Comparison of ENCODE assay signal across 14 cellular contexts in the genomic region with DNA sequence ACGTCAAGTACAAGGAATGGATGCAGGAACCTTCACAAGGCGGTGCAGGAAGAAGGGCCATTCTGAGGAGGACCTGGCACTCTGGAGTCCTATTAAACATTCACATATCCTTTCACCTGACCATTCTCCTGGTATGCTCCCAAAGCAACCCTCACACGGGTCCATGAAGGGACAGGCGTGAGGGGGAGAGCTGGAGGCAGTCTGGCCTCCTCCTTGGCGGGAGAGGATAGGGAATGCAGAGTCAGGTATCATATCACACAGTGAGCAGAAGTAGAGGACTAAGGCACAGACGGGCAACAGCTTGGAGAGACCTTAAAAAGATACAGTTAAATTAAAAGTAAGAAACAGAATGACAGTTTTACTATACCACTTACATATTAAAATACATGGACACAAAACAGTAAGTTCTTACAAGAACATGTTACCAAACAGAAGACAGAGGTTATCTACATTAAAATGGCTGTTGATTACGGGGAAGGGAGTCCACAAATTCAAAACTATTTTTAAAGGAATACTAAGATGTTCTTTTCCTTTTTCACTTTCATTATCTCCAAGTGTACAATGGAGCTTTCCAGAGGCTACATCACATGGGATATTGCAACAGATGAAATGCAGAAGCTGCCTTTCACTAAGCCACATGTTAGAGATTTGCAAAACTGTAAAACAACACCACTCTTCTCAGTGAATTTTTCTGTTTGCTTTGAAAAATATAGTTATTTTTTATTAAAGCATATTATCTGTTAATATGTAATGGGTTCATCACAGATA. TPM values are rescaled to one million over a fixed set of nuclear protein-coding genes. Genes with fewer than 3 reads are reported as not detected.
DNase-seq lines count a peak whose midpoint lies in the region; ATAC-seq lines count a peak whose summit lies in the region.
"Had no signal": no experiment of that assay in that cellular context is flagged by ENCODE, and none has a peak within 500 bp of the region (broad histone marks: within the 10 kb centered on the region; RNA-seq: fewer than 3 reads in every experiment).

No MANE protein-coding gene starts in this region.

- H3K27ac Mint-ChIP-seq in activated CD4-positive, alpha-beta T cell treated with anti-CD3 and anti-CD28 coated beads for 36 hours: peak overlapping the region; percentile 38
- H3K27ac Mint-ChIP-seq in activated CD4-positive, alpha-beta T cell treated with anti-CD3 and anti-CD28 coated beads, Interleukin-2, amount 10 ng/mL, durations not matched to agents 24 days and 14 days: no peak overlapping the region
- H3K27ac Mint-ChIP-seq in activated T-helper 1 cell treated with anti-CD3 and anti-CD28 coated beads, Interleukin-12 subunit alpha, Interleukin-12 subunit beta, Interleukin-2, Interleukin-4 antibody, amounts not matched to agents 30 ng/mL and 10 ng/mL and 1 ng/mL, durations not matched to agents 14 hours and 24 hours and 36 hours: peak overlapping the region; percentile 22

- H3K36me3 Mint-ChIP-seq in activated CD4-positive, alpha-beta T cell treated with anti-CD3 and anti-CD28 coated beads for 36 hours (ENCODE audit: low read depth): peaks cover 59% of the 10 kb centered on the region
- H3K36me3 Mint-ChIP-seq in activated CD4-positive, alpha-beta T cell treated with anti-CD3 and anti-CD28 coated beads, Interleukin-2, amount 10 ng/mL, durations not matched to agents 24 days and 14 days (ENCODE audit: low read depth): peaks cover 50% of the 10 kb centered on the region
- H3K36me3 Mint-ChIP-seq in activated T-helper 1 cell treated with anti-CD3 and anti-CD28 coated beads, Interleukin-12 subunit alpha, Interleukin-12 subunit beta, Interleukin-2, Interleukin-4 antibody, amounts not matched to agents 30 ng/mL and 10 ng/mL and 1 ng/mL, durations not matched to agents 14 hours and 24 hours and 36 hours (ENCODE audit: low read depth): peaks cover 44% of the 10 kb centered on the region

- H3K4me3 Mint-ChIP-seq in activated CD4-positive, alpha-beta T cell treated with anti-CD3 and anti-CD28 coated beads for 36 hours: no peak overlapping the region
- no peak overlapping the region for H3K4me3 Mint-ChIP-seq in activated CD4-positive, alpha-beta T cell treated with anti-CD3 and anti-CD28 coated beads, Interleukin-2, amount 10 ng/mL, durations not matched to agents 24 days and 14 days
- no peak overlapping the region for H3K4me3 Mint-ChIP-seq in activated T-helper 1 cell treated with anti-CD3 and anti-CD28 coated beads, Interleukin-12 subunit alpha, Interleukin-12 subunit beta, Interleukin-2, Interleukin-4 antibody, amounts not matched to agents 30 ng/mL and 10 ng/mL and 1 ng/mL, durations not matched to agents 14 hours and 24 hours and 36 hours

- peak overlapping the region; percentile 43 for H3K27ac ChIP-seq in substantia nigra (ENCODE audit: low read depth, low read length, poor library complexity, severe bottlenecking)
- H3K27ac ChIP-seq: A549, brain microvascular endothelial cell had no signal

- CTCF ChIA-PET in activated CD4-positive, alpha-beta T cell treated with anti-CD3 and anti-CD28 coated beads for 36 hours (lab: Charles Lee): no interaction called here

- H3K4me1 Mint-ChIP-seq in activated CD4-positive, alpha-beta T cell treated with anti-CD3 and anti-CD28 coated beads for 36 hours: peaks cover 59% of the 10 kb centered on the region
- peaks cover 43% of the 10 kb centered on the region for H3K4me1 Mint-ChIP-seq in activated CD4-positive, alpha-beta T cell treated with anti-CD3 and anti-CD28 coated beads, Interleukin-2, amount 10 ng/mL, durations not matched to agents 24 days and 14 days
- H3K4me1 Mint-ChIP-seq in activated T-helper 1 cell treated with anti-CD3 and anti-CD28 coated beads, Interleukin-12 subunit alpha, Interleukin-12 subunit beta, Interleukin-2, Interleukin-4 antibody, amounts not matched to agents 30 ng/mL and 10 ng/mL and 1 ng/mL, durations not matched to agents 14 hours and 24 hours and 36 hours (ENCODE audit: low read depth): peaks cover 70% of the 10 kb centered on the region

- ATAC-seq in activated CD4-positive, alpha-beta T cell treated with anti-CD3 and anti-CD28 coated beads for 36 hours: no peak
- ATAC-seq in HG03565 (IDR thresholded peaks at IDR 0.05; ENCODE audit: unreplicated experiment) (no peak), HG02973 (IDR thresholded peaks at IDR 0.05; ENCODE audit: unreplicated experiment) (no peak), GM21717 (IDR thresholded peaks at IDR 0.05; ENCODE audit: unreplicated experiment) (no peak)
- ATAC-seq: A549 had no signal

- intact Hi-C loops in activated CD4-positive, alpha-beta T cell treated with anti-CD3 and anti-CD28 coated beads for 36 hours (cut with DNase I, micrococcal nuclease): no loop called here
- intact Hi-C loops in activated CD4-positive, alpha-beta T cell treated with anti-CD3 and anti-CD28 coated beads, Interleukin-2, amount 10 ng/mL, durations not matched to agents 24 days and 14 days (cut with micrococcal nuclease): no loop called here
- intact Hi-C loops in activated T-helper 1 cell treated with anti-CD3 and anti-CD28 coated beads, Interleukin-12 subunit alpha, Interleukin-12 subunit beta, Interleukin-2, Interleukin-4 antibody, amounts not matched to agents 30 ng/mL and 10 ng/mL and 1 ng/mL, durations not matched to agents 14 hours and 24 hours and 36 hours (cut with micrococcal nuclease): no loop called here

- no peaks in the 10 kb centered on the region for H3K27me3 Mint-ChIP-seq in activated CD4-positive, alpha-beta T cell treated with anti-CD3 and anti-CD28 coated beads for 36 hours
- H3K27me3 Mint-ChIP-seq in activated CD4-positive, alpha-beta T cell treated with anti-CD3 and anti-CD28 coated beads, Interleukin-2, amount 10 ng/mL, durations not matched to agents 24 days and 14 days: no peaks in the 10 kb centered on the region
- H3K27me3 Mint-ChIP-seq in activated T-helper 1 cell treated with anti-CD3 and anti-CD28 coated beads, Interleukin-12 subunit alpha, Interleukin-12 subunit beta, Interleukin-2, Interleukin-4 antibody, amounts not matched to agents 30 ng/mL and 10 ng/mL and 1 ng/mL, durations not matched to agents 14 hours and 24 hours and 36 hours (ENCODE audit: insufficient read depth): no peaks in the 10 kb centered on the region

- no peak for DNase-seq in activated CD4-positive, alpha-beta T cell treated with anti-CD3 and anti-CD28 coated beads for 36 hours
- DNase-seq in activated CD4-positive, alpha-beta T cell treated with anti-CD3 and anti-CD28 coated beads, Interleukin-2, amount 10 ng/mL, durations not matched to agents 24 days and 14 days: no peak
- no peak for DNase-seq in activated T-helper 1 cell treated with anti-CD3 and anti-CD28 coated beads, Interleukin-12 subunit alpha, Interleukin-12 subunit beta, Interleukin-2, Interleukin-4 antibody, amounts not matched to agents 30 ng/mL and 10 ng/mL and 1 ng/mL, durations not matched to agents 14 hours and 24 hours and 36 hours (ENCODE audit: low spot score)
- DNase-seq in left kidney (ENCODE audit: low read depth, low spot score) (peak; percentile 64), substantia nigra (lab: John Stamatoyannopoulos, UW) (no peak)
- DNase-seq: activated CD4-positive, alpha-beta T cell treated with anti-CD3 and anti-CD28 coated beads for 4 hours; brain microvascular endothelial cell; NCI-H1092 treated with DMSO at 0.1 percent for 48 hours; small intestine; testis had no signal

- no peaks in the 10 kb centered on the region for H3K9me3 Mint-ChIP-seq in activated CD4-positive, alpha-beta T cell treated with anti-CD3 and anti-CD28 coated beads for 36 hours (ENCODE audit: low read depth)
- no peaks in the 10 kb centered on the region for H3K9me3 Mint-ChIP-seq in activated CD4-positive, alpha-beta T cell treated with anti-CD3 and anti-CD28 coated beads, Interleukin-2, amount 10 ng/mL, durations not matched to agents 24 days and 14 days
- no peaks in the 10 kb centered on the region for H3K9me3 Mint-ChIP-seq in activated T-helper 1 cell treated with anti-CD3 and anti-CD28 coated beads, Interleukin-12 subunit alpha, Interleukin-12 subunit beta, Interleukin-2, Interleukin-4 antibody, amounts not matched to agents 30 ng/mL and 10 ng/mL and 1 ng/mL, durations not matched to agents 14 hours and 24 hours and 36 hours

- POLR2A ChIA-PET in activated CD4-positive, alpha-beta T cell treated with anti-CD3 and anti-CD28 coated beads for 36 hours (lab: Charles Lee): interaction anchor here (0.6 kb wide), 1 partner anchor 9 kb away, joined by 3 read pairs; no protein-coding TSS in a partner anchor

RNA-seq across cellular contexts. Expression of a gene that starts 53.8 kb away (rescaled TPM):
- total RNA-seq in activated CD4-positive, alpha-beta T cell treated with anti-CD3 and anti-CD28 coated beads for 36 hours: 100 to 1,000 TPM; 241 to 368 TPM
- total RNA-seq in activated CD4-positive, alpha-beta T cell treated with anti-CD3 and anti-CD28 coated beads, Interleukin-2, amount 10 ng/mL, durations not matched to agents 24 days and 14 days: 230 and 245 TPM in 2 replicates
- 213 and 225 TPM in 2 replicates for total RNA-seq in activated T-helper 1 cell treated with anti-CD3 and anti-CD28 coated beads, Interleukin-12 subunit alpha, Interleukin-12 subunit beta, Interleukin-2, Interleukin-4 antibody, amounts not matched to agents 30 ng/mL and 10 ng/mL and 1 ng/mL, durations not matched to agents 14 hours and 24 hours and 36 hours
